In genomic region chr22:17167486-17167885, GRCh38 we compare ENCODE assay signal across 21 cellular contexts. TPM values are rescaled to one million over a fixed set of nuclear protein-coding genes. Genes with fewer than 3 reads are reported as not detected.
DNase-seq lines count a peak whose midpoint lies in the region; ATAC-seq, FAIRE-seq and TF ChIP-seq lines count a peak whose summit lies in the region.
"Had no signal": no experiment of that assay in that cellular context is flagged by ENCODE, and none has a peak within 500 bp of the region (broad histone marks: within the 10 kb centered on the region; RNA-seq: fewer than 3 reads in every experiment).

No MANE protein-coding gene starts in this region.

- peaks cover 0 to 27% (median 13%) of the 10 kb centered on the region in 12 donors for H3K4me1 ChIP-seq in heart left ventricle
- peaks cover 10% of the 10 kb centered on the region for H3K4me1 ChIP-seq in ovary (ENCODE audit: insufficient read depth)

- 17 to 33% (median 28%) methylated on average over 7 of the region's 7 CpGs for WGBS in heart left ventricle, 4 donors
- WGBS in ovary, 3 donors, result 25 to 32% (median 31%) methylated on average over 7 of the region's 7 CpGs

- DNase-seq in Ammon's horn (ENCODE audit: low spot score) (peak; percentile 47), heart left ventricle (peak; percentile 70 to 86 (median 78)), ovary (peak in 4 of 5 donors; percentile 34 to 59 (median 44)), D721Med (ENCODE audit: insufficient read length, low spot score) (no peak), dedifferentiated amniotic fluid mesenchymal stem cell (ENCODE audit: extremely low spot score) (no peak), NCI-H510A treated with DMSO at 0.1 percent for 48 hours (lab: John Stamatoyannopoulos, UW) (no peak)
- DNase-seq in NK-92 treated with Interleukin-12 subunit alpha and Interleukin-12 subunit beta, amount 100 ng/mL, for 24 hours (lab: John Stamatoyannopoulos, UW), result no peak
- DNase-seq: activated CD4-positive, alpha-beta T cell treated with anti-CD3 and anti-CD28 coated beads, Interleukin-2, amount 50 U/mL, for 48 hours; activated gamma-delta T cell treated with Interleukin-2 at 50 U/mL for 16 hours; GF-D8; HFFc6; NCI-H1436; NCI-H2171 treated with DMSO at 0.1 percent for 48 hours; NCI-H748 treated with DMSO at 0.1 percent for 48 hours; nephron progenitor cell; PC-3; stimulated activated CD4-positive, alpha-beta T cell treated with anti-CD3 and anti-CD28 coated beads, Interleukin-15, amount 100 ng/mL, for 24 hours had no signal

- ATAC-seq in heart left ventricle, result peak; percentile 23 to 64 (median 32)
- ATAC-seq: PC-3 had no signal

- intact Hi-C loops in heart left ventricle (cut with DNase I) (loop anchor here in 2 of 10 donors (5.0 kb wide), 3 partner anchors 45 to 90 kb away; partner anchors contain the start of gene TMEM121B (in 1 of the 2)), ovary (cut with DNase I) (no loop called here)

- no peaks in the 10 kb centered on the region for H3K27me3 ChIP-seq in heart left ventricle
- no peaks in the 10 kb centered on the region for H3K27me3 ChIP-seq in ovary
- H3K27me3 ChIP-seq: cardiac muscle cell, SJSA1 had no signal

- no peaks in the 10 kb centered on the region for H3K36me3 ChIP-seq in heart left ventricle
- no peaks in the 10 kb centered on the region for H3K36me3 ChIP-seq in ovary
- H3K36me3 ChIP-seq: cardiac muscle cell, SJSA1 had no signal

- FAIRE-seq in D721Med (lab: Jason Lieb, UNC), result no peak
- FAIRE-seq: frontal cortex had no signal

- peak overlapping the region; percentile 65 for H3K27ac ChIP-seq in VCaP
- H3K27ac ChIP-seq in heart left ventricle, result peak overlapping the region in 9 of 12 donors; percentile 4 to 70 (median 54)
- H3K27ac ChIP-seq in ovary, result no peak overlapping the region
- H3K27ac ChIP-seq: cardiac muscle cell, SJSA1 had no signal

- H3K4me3 ChIP-seq in heart left ventricle (no peak overlapping the region), ovary (no peak overlapping the region)
- H3K4me3 ChIP-seq: cardiac muscle cell, SJSA1 had no signal

- no peak for TF ChIP-seq EP300 in ovary (IDR thresholded peaks at IDR 0.05)

- TF ChIP-seq CTCF in VCaP (conservative IDR thresholded peaks at IDR 0.05), result no peak
- TF ChIP-seq CTCF in heart left ventricle (IDR thresholded peaks at IDR 0.05), result no peak
- no peak for TF ChIP-seq CTCF in ovary (IDR thresholded peaks at IDR 0.05)
- TF ChIP-seq CTCF in D721Med (IDR thresholded peaks at IDR 0.05; ENCODE audit: insufficient read depth, missing control alignments), result no peak

- H3K9me3 ChIP-seq in heart left ventricle (no peaks in the 10 kb centered on the region), ovary (no peaks in the 10 kb centered on the region)
- H3K9me3 ChIP-seq: SJSA1 had no signal

- no peak for TF ChIP-seq POLR2A in heart left ventricle (IDR thresholded peaks at IDR 0.05)
- TF ChIP-seq POLR2A in ovary (IDR thresholded peaks at IDR 0.05), result no peak

RNA-seq across cellular contexts. Expression of gene HDHD5, which starts 8.4 kb away (rescaled TPM):
- total RNA-seq in heart left ventricle, result 10 to 100 TPM; 35.7 to 60.3 (median 49.0) TPM
- 10 to 100 TPM; 31.8 to 72.1 TPM for polyA plus RNA-seq in heart left ventricle
- 10 to 100 TPM; 17.2 to 29.5 (median 24.5) TPM for total RNA-seq in ovary
- 10 to 100 TPM in 1 of 2 donors, 1 to 10 TPM in 1; 8.9 to 23.4 TPM for polyA plus RNA-seq in ovary

RNA-seq across cellular contexts. Expression of gene TMEM121B, which starts 46.3 kb away (rescaled TPM):
- total RNA-seq in heart left ventricle (1 to 10 TPM; 1.1 to 3.3 (median 1.8) TPM), ovary (1 to 10 TPM in 1 of 7 donors, under 1 TPM in 6; 0.12 to 1.1 (median 0.53) TPM)
- polyA plus RNA-seq in heart left ventricle (1 to 10 TPM in 1 of 2 donors, under 1 TPM in 1; 0.49 to 1.2 TPM), ovary (under 1 TPM; 0.17 to 0.67 TPM)

RNA-seq across cellular contexts. Expression of gene ADA2, which starts 51.7 kb away (rescaled TPM):
- 100 to 1,000 TPM in 2 of 9 donors, 10 to 100 TPM in 6, 1 to 10 TPM in 1; 6.7 to 108 (median 54.2) TPM for total RNA-seq in heart left ventricle
- 10 to 100 TPM; 16.1 TPM for polyA plus RNA-seq in heart left ventricle
- 10 to 100 TPM in 4 of 7 donors, 1 to 10 TPM in 3; 2.0 to 15.7 (median 12.3) TPM for total RNA-seq in ovary
- polyA plus RNA-seq in ovary, result 10 to 100 TPM; 13.4 to 41.6 TPM
- total RNA-seq: PC-3, SJSA1 had no signal

Comparison
In these comparisons a context has a peak if more than half of its experiments do, and no peak if none do; other contexts are left out.
1. DNase-seq: peak in Ammon's horn (single experiment), heart left ventricle (5 of 5) and ovary (4 of 5); none in D721Med (single experiment), NK-92 treated with Interleukin-12 subunit alpha and Interleukin-12 subunit beta, amount 100 ng/mL, for 24 hours (single experiment), dedifferentiated amniotic fluid mesenchymal stem cell (single experiment) and NCI-H510A treated with DMSO at 0.1 percent for 48 hours (single experiment).
2. H3K27ac ChIP-seq: peak in VCaP (single experiment) and heart left ventricle (9 of 12); none in ovary (0 of 2).